ENCODE assay signal across 8 cellular contexts in genomic region chr17:60435244-60436170, GRCh38. TPM values are rescaled to one million over a fixed set of nuclear protein-coding genes. Genes with fewer than 3 reads are reported as not detected.
DNase-seq lines count a peak whose midpoint lies in the region; ATAC-seq, FAIRE-seq and TF ChIP-seq lines count a peak whose summit lies in the region.

No MANE protein-coding gene starts in this region.

- in situ Hi-C loops in GM12878 (cut with MboI), result no loop called here

- no peak for TF ChIP-seq POLR2A in GM12878 (IDR thresholded peaks at IDR 0.05; ENCODE audit: low read depth, low read length)
- TF ChIP-seq POLR2A in sigmoid colon (IDR thresholded peaks at IDR 0.05), result no peak

- H3K79me2 ChIP-seq in GM12878 (ENCODE audit: control insufficient read depth, insufficient read depth, low read length) (no peaks in the 10 kb centered on the region), hepatocyte (no peaks in the 10 kb centered on the region)

- no peak overlapping the region for H2AFZ ChIP-seq in GM12878 (ENCODE audit: control insufficient read depth, low read depth, low read length)
- H2AFZ ChIP-seq in hepatocyte, result no peak overlapping the region

- H4K20me1 ChIP-seq in GM12878 (ENCODE audit: control insufficient read depth, insufficient read depth) (no peaks in the 10 kb centered on the region), hepatocyte (ENCODE audit: insufficient read depth, poor library complexity, severe bottlenecking) (no peaks in the 10 kb centered on the region)

- TF ChIP-seq EP300 in GM12878 (IDR thresholded peaks at IDR 0.05; ENCODE audit: borderline replicate concordance in 1 of 2, control insufficient read depth in 1 of 2, low read depth in 2 of 2, low read length in 2 of 2) (no peak), sigmoid colon (IDR thresholded peaks at IDR 0.05) (no peak)

- SMC1A ChIA-PET in GM12878 (lab: Charles Lee; ENCODE audit: uncharacterized antibody, unreplicated experiment), result interaction anchor here (0.7 kb wide), 1 partner anchor 204 kb away, joined by 3 read pairs; no protein-coding TSS in a partner anchor

- peaks cover 13% of the 10 kb centered on the region for H3K27me3 Mint-ChIP-seq in T-helper 2 cell treated with Interferon-gamma antibody and Interleukin-4, amounts not matched to agents 5 μg/mL and 100 μg/mL, for 36 hours (ENCODE audit: low read depth)

- H3K36me3 Mint-ChIP-seq in T-helper 2 cell treated with Interferon-gamma antibody and Interleukin-4, amounts not matched to agents 5 μg/mL and 100 μg/mL, for 36 hours (ENCODE audit: low read depth), result no peaks in the 10 kb centered on the region

- peak; percentile 94 for TF ChIP-seq RAD21 in GM12878 (IDR thresholded peaks at IDR 0.05; ENCODE audit: insufficient read depth, low read depth, low read length)

- DNase-seq in activated gamma-delta T cell treated with Interleukin-2 at 50 U/mL for 16 hours (peak; percentile 52), activated gamma-delta T cell (lab: John Stamatoyannopoulos, UW) (no peak), NCI-H2029 treated with DMSO at 0.1 percent for 48 hours (lab: John Stamatoyannopoulos, UW) (peak; percentile 74), GM12878 (ENCODE audit: low read depth, low spot score) (peak; percentile 31), hepatocyte (ENCODE audit: low spot score) (peak; percentile 88), sigmoid colon (peak; percentile 85)
- DNase-seq in T-helper 2 cell treated with Interferon-gamma antibody and Interleukin-4, amounts not matched to agents 5 μg/mL and 100 μg/mL, for 36 hours (ENCODE audit: low spot score), result peak; percentile 28

- CTCF ChIA-PET in GM12878 (lab: Yijun Ruan, JAX), result interaction anchor here (0.6 to 2.0 kb wide), 5 partner anchors 204 to 1459 kb away, joined by 4 to 7 read pairs (median 5); no protein-coding TSS in a partner anchor

- no peaks in the 10 kb centered on the region for H3K27me3 ChIP-seq in GM12878 (replicated peaks in 1 of 2; ENCODE audit: control insufficient read depth in 2 of 2, insufficient read depth in 2 of 2, low read length in 1 of 2)
- no peaks in the 10 kb centered on the region for H3K27me3 ChIP-seq in hepatocyte
- H3K27me3 ChIP-seq in sigmoid colon, result no peaks in the 10 kb centered on the region

- no peak overlapping the region for H3K4me2 ChIP-seq in GM12878 (ENCODE audit: control insufficient read depth, insufficient read depth)
- H3K4me2 ChIP-seq in hepatocyte, result no peak overlapping the region

- H3K36me3 ChIP-seq in GM12878 (ENCODE audit: control insufficient read depth in 2 of 2, insufficient read depth in 2 of 2, low read length in 1 of 2), result no peaks in the 10 kb centered on the region
- no peaks in the 10 kb centered on the region for H3K36me3 ChIP-seq in hepatocyte (replicated peaks; ENCODE audit: insufficient read depth, low read depth)
- H3K36me3 ChIP-seq in sigmoid colon, result no peaks in the 10 kb centered on the region

- peak; percentile 79 for ATAC-seq in GM12878
- ATAC-seq in HG02610 (IDR thresholded peaks at IDR 0.05; ENCODE audit: unreplicated experiment), result no peak

- BruUV-seq in GM12878 (replicated peaks; lab: Mats Ljungman, UMichigan), result no TSS peak

- intact Hi-C loops in GM12878 (cut with micrococcal nuclease; ENCODE audit: unreplicated experiment), result loop anchor here (1.0 to 2.0 kb wide), 2 partner anchors 203 to 292 kb away; no protein-coding TSS in a partner anchor
- intact Hi-C loops in sigmoid colon (cut with DNase I), result loop anchor here (5.0 to 10.0 kb wide), 3 partner anchors 198 to 301 kb away; no protein-coding TSS in a partner anchor

- H3K4me3 ChIP-seq in GM12878 (no peak overlapping the region), hepatocyte (no peak overlapping the region), sigmoid colon (no peak overlapping the region)

- no peak overlapping the region for H3K27ac ChIP-seq in GM12878 (ENCODE audit: control insufficient read depth, insufficient read depth)
- no peak overlapping the region for H3K27ac ChIP-seq in hepatocyte
- peak overlapping the region in 1 of 4 donors; percentile 7 for H3K27ac ChIP-seq in sigmoid colon

- peaks cover 3% of the 10 kb centered on the region for H3K9me3 Mint-ChIP-seq in T-helper 2 cell treated with Interferon-gamma antibody and Interleukin-4, amounts not matched to agents 5 μg/mL and 100 μg/mL, for 36 hours

- FAIRE-seq in GM12878 (lab: Jason Lieb, UNC), result peak; percentile 75

- H3K4me3 Mint-ChIP-seq in T-helper 2 cell treated with Interferon-gamma antibody and Interleukin-4, amounts not matched to agents 5 μg/mL and 100 μg/mL, for 36 hours, result no peak overlapping the region

- POLR2A ChIA-PET in GM12878 (lab: Charles Lee), result no interaction called here

- RAD21 ChIA-PET in GM12878 (lab: Charles Lee; ENCODE audit: unreplicated experiment), result no interaction called here

- H3K9me2 ChIP-seq in hepatocyte (replicated peaks; ENCODE audit: insufficient read depth), result no peaks in the 10 kb centered on the region

- peaks cover 3% of the 10 kb centered on the region; the same call in 2 of the 3 replicates for H3K9me3 ChIP-seq in GM12878 (replicated peaks; ENCODE audit: control insufficient read depth, insufficient read depth, low read length)
- H3K9me3 ChIP-seq in hepatocyte (ENCODE audit: low read depth), result no peaks in the 10 kb centered on the region
- no peaks in the 10 kb centered on the region for H3K9me3 ChIP-seq in sigmoid colon

- peaks cover 13% of the 10 kb centered on the region for H3K4me1 ChIP-seq in GM12878 (ENCODE audit: control insufficient read depth, insufficient read depth, low read length)
- H3K4me1 ChIP-seq in hepatocyte (ENCODE audit: insufficient read depth), result no peaks in the 10 kb centered on the region
- H3K4me1 ChIP-seq in sigmoid colon, result peaks cover 0 to 5% (median 0%) of the 10 kb centered on the region in 4 donors

- 73% methylated on average over 28 of the region's 28 CpGs for WGBS in GM12878 (ENCODE audit: insufficient coverage, insufficient replicate concordance, low lambda C conversion rate, missing lambda C conversion rate)
- 85% methylated on average over 28 of the region's 28 CpGs for WGBS in hepatocyte (ENCODE audit: low lambda C conversion rate, missing lambda C conversion rate)
- 78 to 79% methylated on average over 28 of the region's 28 CpGs for WGBS in sigmoid colon, 2 donors

- H3K9ac ChIP-seq in GM12878 (ENCODE audit: control insufficient read depth, insufficient read depth, low read length), result no peak overlapping the region

- TF ChIP-seq CTCF in GM12878 (IDR thresholded peaks at IDR 0.05 in 2 of 3, conservative IDR thresholded peaks at IDR 0.05 in 1 of 3; ENCODE audit: control insufficient read depth in 2 of 3, extremely low read depth in 1 of 3, insufficient read depth in 1 of 3, low read depth in 3 of 3, low read length in 3 of 3), result peak; percentile 82 to 96 (median 84); a peak in 5 of 6 replicates
- peak; percentile 89 for TF ChIP-seq CTCF in hepatocyte (IDR thresholded peaks at IDR 0.05; ENCODE audit: poor library complexity)
- TF ChIP-seq CTCF in sigmoid colon (IDR thresholded peaks at IDR 0.05), result peak; percentile 84 to 95 (median 90)

- H3K27ac Mint-ChIP-seq in T-helper 2 cell treated with Interferon-gamma antibody and Interleukin-4, amounts not matched to agents 5 μg/mL and 100 μg/mL, for 36 hours, result no peak overlapping the region

- peaks cover 1% of the 10 kb centered on the region for H3K4me1 Mint-ChIP-seq in T-helper 2 cell treated with Interferon-gamma antibody and Interleukin-4, amounts not matched to agents 5 μg/mL and 100 μg/mL, for 36 hours (ENCODE audit: low read depth)

TF ChIP-seq in GM12878, 131 proteins besides CTCF, POLR2A, EP300 and RAD21 (continues in another document):
- TF ChIP-seq IKZF1 (conservative IDR thresholded peaks at IDR 0.05), result 0 out of 2 replicates have a peak, but pooled peaks have one; percentile 22
- no peak for TF ChIP-seq CREB1 (IDR thresholded peaks at IDR 0.05; ENCODE audit: low read depth)

RNA-seq across cellular contexts. Expression of gene CHCT1, which starts 13.2 kb away (rescaled TPM):
- total RNA-seq in GM12878 (2013; cell fraction: nucleolus; rRNA removed), result not detected in 2 replicates
- total RNA-seq in GM12878 (2014; rRNA removed) (0.65 TPM in 1 of 2 replicates, not detected in the other), GM12878 (2014; rRNA removed; fragmentation: Illumina TruSeq; extraction: Trizol) (not detected in 2 replicates), GM12878 (2021) (0.23 TPM in 1 of 2 replicates, not detected in the other), hepatocyte (not detected in 2 replicates), sigmoid colon (not detected)
- not detected for polyA plus RNA-seq in GM12878 (2011; ENCODE audit: low read depth)
- polyA plus RNA-seq in GM12878 (2011; rRNA removed) (not detected in 2 replicates), GM12878 (2014; fragmentation: Illumina TruSeq; extraction: Trizol) (not detected in 2 replicates), GM12878 (2014; fragmentation: Nextera tagmentation; extraction: Ambion mirVana) (not detected), GM12878 (2014; rRNA removed) (0.35 TPM in 1 of 2 replicates, not detected in the other), GM12878 (2016; fragmentation: Nextera tagmentation; extraction: Ambion mirVana) (not detected), hepatocyte (not detected in 2 replicates), sigmoid colon (not detected)
- polyA plus RNA-seq in GM12878 (2011; cell fraction: cytosol; rRNA removed), result 0.06 TPM in 1 of 2 replicates, not detected in the other
- not detected in 2 replicates for polyA plus RNA-seq in GM12878 (2011; cell fraction: nucleus; rRNA removed)
- not detected in 2 replicates for polyA plus RNA-seq in GM12878 (2012)
- polyA minus RNA-seq in GM12878 (2011; rRNA and poly(A)+ RNA removed), result not detected in 2 replicates
- not detected in 2 replicates for polyA minus RNA-seq in GM12878 (2011; cell fraction: cytosol; rRNA and poly(A)+ RNA removed)
- polyA minus RNA-seq in GM12878 (2011; cell fraction: nucleus; rRNA and poly(A)+ RNA removed), result not detected in 2 replicates

RNA-seq across cellular contexts. Expression of gene USP32, which starts 43.6 kb away (rescaled TPM):
- 160 and 164 TPM in 2 replicates for total RNA-seq in GM12878 (2013; cell fraction: nucleolus; rRNA removed)
- 27.3 and 31.1 TPM in 2 replicates for total RNA-seq in GM12878 (2014; rRNA removed)
- 36.6 and 39.1 TPM in 2 replicates for total RNA-seq in GM12878 (2014; rRNA removed; fragmentation: Illumina TruSeq; extraction: Trizol)
- total RNA-seq in GM12878 (2021), result 35.0 and 36.8 TPM in 2 replicates
- polyA plus RNA-seq in GM12878 (2011; ENCODE audit: low read depth), result 11.3 TPM
- 37.3 and 42.4 TPM in 2 replicates for polyA plus RNA-seq in GM12878 (2011; rRNA removed)
- polyA plus RNA-seq in GM12878 (2011; cell fraction: cytosol; rRNA removed), result 20.4 and 28.5 TPM in 2 replicates
- polyA plus RNA-seq in GM12878 (2011; cell fraction: nucleus; rRNA removed), result 18.1 and 23.8 TPM in 2 replicates
- polyA plus RNA-seq in GM12878 (2012), result 19.5 and 21.8 TPM in 2 replicates
- polyA plus RNA-seq in GM12878 (2014; fragmentation: Illumina TruSeq; extraction: Trizol), result 30.8 and 40.4 TPM in 2 replicates
- 1 to 10 TPM; 7.8 to 9.8 TPM for polyA plus RNA-seq in GM12878 (2014; fragmentation: Nextera tagmentation; extraction: Ambion mirVana)
- 21.7 and 23.7 TPM in 2 replicates for polyA plus RNA-seq in GM12878 (2014; rRNA removed)
- polyA plus RNA-seq in GM12878 (2016; fragmentation: Nextera tagmentation; extraction: Ambion mirVana), result 10 to 100 TPM; 10.7 to 10.9 TPM
- polyA minus RNA-seq in GM12878 (2011; rRNA and poly(A)+ RNA removed), result 35.6 and 52.5 TPM in 2 replicates
- polyA minus RNA-seq in GM12878 (2011; cell fraction: cytosol; rRNA and poly(A)+ RNA removed), result 11.6 and 22.2 TPM in 2 replicates
- polyA minus RNA-seq in GM12878 (2011; cell fraction: nucleus; rRNA and poly(A)+ RNA removed), result 19.5 and 22.9 TPM in 2 replicates
- 37.0 and 46.9 TPM in 2 replicates for total RNA-seq in hepatocyte
- 15.3 and 29.6 TPM in 2 replicates for polyA plus RNA-seq in hepatocyte
- total RNA-seq in sigmoid colon, result 10 to 100 TPM; 39.6 to 50.9 (median 44.1) TPM
- polyA plus RNA-seq in sigmoid colon, result 10 to 100 TPM; 10.6 to 18.0 (median 16.7) TPM
